ENCODE assay signal across 1 cellular context in the genomic region with DNA sequence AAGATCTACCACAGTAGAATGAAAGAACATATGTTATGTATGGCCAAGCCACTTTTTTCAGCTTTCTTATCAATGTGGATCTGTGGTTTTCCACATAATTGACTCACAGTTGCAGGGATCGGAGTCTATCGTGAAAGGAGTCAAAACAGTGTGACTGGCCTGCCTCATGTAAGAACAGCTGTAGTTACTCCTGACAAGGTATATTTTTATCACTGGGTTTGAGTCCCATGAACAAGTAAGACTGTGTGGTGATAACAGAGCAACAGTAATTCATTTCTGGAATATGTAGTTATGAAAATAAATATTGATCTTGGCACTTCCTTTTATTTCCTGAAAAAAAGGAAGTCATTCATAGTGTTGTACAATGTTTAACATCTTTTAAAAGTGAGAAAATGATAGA.
TF ChIP-seq lines count a peak whose summit lies in the region.

No MANE protein-coding gene starts in this region.

TF ChIP-seq in IMR-90, 13 proteins besides CTCF, POLR2A, EP300 and RAD21 (continued from another document):
- TF ChIP-seq, protein P1, sequence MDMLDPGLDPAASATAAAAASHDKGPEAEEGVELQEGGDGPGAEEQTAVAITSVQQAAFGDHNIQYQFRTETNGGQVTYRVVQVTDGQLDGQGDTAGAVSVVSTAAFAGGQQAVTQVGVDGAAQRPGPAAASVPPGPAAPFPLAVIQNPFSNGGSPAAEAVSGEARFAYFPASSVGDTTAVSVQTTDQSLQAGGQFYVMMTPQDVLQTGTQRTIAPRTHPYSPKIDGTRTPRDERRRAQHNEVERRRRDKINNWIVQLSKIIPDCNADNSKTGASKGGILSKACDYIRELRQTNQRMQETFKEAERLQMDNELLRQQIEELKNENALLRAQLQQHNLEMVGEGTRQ (IDR thresholded peaks at IDR 0.05; ENCODE audit: low read depth, low read length), result no peak
- TF ChIP-seq BHLHE40 (IDR thresholded peaks at IDR 0.05; ENCODE audit: low read depth, low read length) (no peak), SMC3 (IDR thresholded peaks at IDR 0.05; ENCODE audit: low read depth, low read length) (no peak), MXI1 (IDR thresholded peaks at IDR 0.05; ENCODE audit: borderline replicate concordance, low read depth, low read length) (no peak)
